Comparison of ENCODE assay signal across 1 cellular context in genomic region chr10:93068411-93069244, GRCh38.
TF ChIP-seq lines count a peak whose summit lies in the region.

No MANE protein-coding gene starts in this region.

TF ChIP-seq in IMR-90, 13 proteins besides CTCF, POLR2A, EP300 and RAD21:
- TF ChIP-seq CEBPB (IDR thresholded peaks at IDR 0.05; ENCODE audit: low read depth, low read length) (no peak), SMC3 (IDR thresholded peaks at IDR 0.05; ENCODE audit: low read depth, low read length) (no peak), FOS (IDR thresholded peaks at IDR 0.05; ENCODE audit: low read depth, low read length) (no peak), RCOR1 (IDR thresholded peaks at IDR 0.05; ENCODE audit: insufficient replicate concordance, low read length) (no peak), MXI1 (IDR thresholded peaks at IDR 0.05; ENCODE audit: borderline replicate concordance, low read depth, low read length) (no peak), CHD1 (IDR thresholded peaks at IDR 0.05; ENCODE audit: low read depth, low read length) (no peak), BHLHE40 (IDR thresholded peaks at IDR 0.05; ENCODE audit: low read depth, low read length) (no peak), MAFK (IDR thresholded peaks at IDR 0.05; ENCODE audit: low read depth, low read length) (no peak), RFX5 (IDR thresholded peaks at IDR 0.05; ENCODE audit: low read depth, low read length) (no peak), MAZ (IDR thresholded peaks at IDR 0.05; ENCODE audit: borderline replicate concordance, low read depth, low read length) (no peak), NFE2L2 (IDR thresholded peaks at IDR 0.05; ENCODE audit: low read depth, low read length) (no peak)
- TF ChIP-seq, protein P1, sequence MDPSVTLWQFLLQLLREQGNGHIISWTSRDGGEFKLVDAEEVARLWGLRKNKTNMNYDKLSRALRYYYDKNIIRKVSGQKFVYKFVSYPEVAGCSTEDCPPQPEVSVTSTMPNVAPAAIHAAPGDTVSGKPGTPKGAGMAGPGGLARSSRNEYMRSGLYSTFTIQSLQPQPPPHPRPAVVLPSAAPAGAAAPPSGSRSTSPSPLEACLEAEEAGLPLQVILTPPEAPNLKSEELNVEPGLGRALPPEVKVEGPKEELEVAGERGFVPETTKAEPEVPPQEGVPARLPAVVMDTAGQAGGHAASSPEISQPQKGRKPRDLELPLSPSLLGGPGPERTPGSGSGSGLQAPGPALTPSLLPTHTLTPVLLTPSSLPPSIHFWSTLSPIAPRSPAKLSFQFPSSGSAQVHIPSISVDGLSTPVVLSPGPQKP (IDR thresholded peaks at IDR 0.05; ENCODE audit: borderline replicate concordance, low read depth, low read length) = no peak
- TF ChIP-seq, protein P2, sequence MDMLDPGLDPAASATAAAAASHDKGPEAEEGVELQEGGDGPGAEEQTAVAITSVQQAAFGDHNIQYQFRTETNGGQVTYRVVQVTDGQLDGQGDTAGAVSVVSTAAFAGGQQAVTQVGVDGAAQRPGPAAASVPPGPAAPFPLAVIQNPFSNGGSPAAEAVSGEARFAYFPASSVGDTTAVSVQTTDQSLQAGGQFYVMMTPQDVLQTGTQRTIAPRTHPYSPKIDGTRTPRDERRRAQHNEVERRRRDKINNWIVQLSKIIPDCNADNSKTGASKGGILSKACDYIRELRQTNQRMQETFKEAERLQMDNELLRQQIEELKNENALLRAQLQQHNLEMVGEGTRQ (IDR thresholded peaks at IDR 0.05; ENCODE audit: low read depth, low read length) = no peak
